ENCODE assay signal across 16 cellular contexts in the genomic region with DNA sequence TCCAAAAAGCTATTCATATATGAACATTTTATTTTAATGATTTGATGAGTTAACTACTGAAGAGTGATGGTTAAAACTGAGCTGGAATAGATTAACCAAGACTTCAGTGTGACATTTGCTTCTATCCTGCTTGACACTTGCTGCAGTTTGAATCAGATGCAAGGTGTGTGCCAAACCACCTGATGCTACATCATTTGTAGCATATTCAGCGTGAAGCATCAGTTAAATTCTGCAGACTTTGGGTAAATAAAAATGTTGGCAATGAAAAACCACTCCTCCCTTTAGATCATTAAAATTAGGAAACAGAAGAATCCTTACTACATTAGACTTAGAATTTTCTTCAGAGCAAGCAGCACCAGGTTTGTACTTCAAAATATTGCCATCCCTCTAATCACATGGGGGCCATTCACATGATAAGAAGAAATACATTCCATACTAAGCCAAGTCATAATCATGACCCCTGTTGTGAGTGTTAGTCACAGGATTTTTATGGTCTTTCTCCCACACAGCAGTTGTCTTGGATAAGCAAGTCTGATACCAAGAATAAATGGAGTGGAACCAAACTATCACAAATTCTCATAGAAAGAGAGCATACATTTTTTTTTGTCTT.
DNase-seq lines count a peak whose midpoint lies in the region; ATAC-seq and TF ChIP-seq lines count a peak whose summit lies in the region.
"Had no signal": no experiment of that assay in that cellular context is flagged by ENCODE, and none has a peak within 500 bp of the region (broad histone marks: within the 10 kb centered on the region; RNA-seq: fewer than 3 reads in every experiment).

No MANE protein-coding gene starts in this region.

- no peak overlapping the region for H3K14ac ChIP-seq in mesenchymal stem cell (ENCODE audit: low read length in 2 of 2)

- peaks cover 3% of the 10 kb centered on the region for H3K36me3 ChIP-seq in brain microvascular endothelial cell (replicated peaks)
- peaks cover 3 to 4% of the 10 kb centered on the region in 2 experiments for H3K36me3 ChIP-seq in mesenchymal stem cell (ENCODE audit: control insufficient read depth in 1 of 2, insufficient read depth in 2 of 2, low read depth in 1 of 2, low read length in 2 of 2)

- H2BK5ac ChIP-seq in mesenchymal stem cell (ENCODE audit: low read depth, low read length, poor library complexity, severe bottlenecking), result no peak overlapping the region

- no peaks in the 10 kb centered on the region for H3K27me3 ChIP-seq in brain microvascular endothelial cell (replicated peaks)
- H3K27me3 ChIP-seq in mesenchymal stem cell (ENCODE audit: control insufficient read depth in 1 of 2, insufficient read depth in 1 of 2, low read length in 2 of 2), result no peaks in the 10 kb centered on the region
- H3K27me3 ChIP-seq: esophagus muscularis mucosa had no signal

- no peak overlapping the region for H3K4ac ChIP-seq in mesenchymal stem cell (ENCODE audit: low read depth in 1 of 2, low read length in 2 of 2)

- peak; percentile 71 for DNase-seq in COLO829 (ENCODE audit: low spot score)
- peak; percentile 59 for DNase-seq in LoVo (ENCODE audit: low spot score)
- DNase-seq in brain microvascular endothelial cell, result peak; percentile 83
- DNase-seq in mesenchymal stem cell, result peak; percentile 11
- DNase-seq in NCI-H526 treated with DMSO at 0.1 percent for 48 hours (lab: John Stamatoyannopoulos, UW), result no peak
- no peak for DNase-seq in hypothalamus (lab: John Stamatoyannopoulos, UW)
- no peak for DNase-seq in iPS-NIHi11 (ENCODE audit: low spot score)
- DNase-seq: AML-193, cortex of kidney, DMS 273 treated with DMSO at 0.1 percent for 48 hours, NCI-H1105 treated with DMSO at 0.1 percent for 48 hours, NCI-H510A, psoas muscle, RPMI8226 had no signal

- no peak overlapping the region for H3K23ac ChIP-seq in mesenchymal stem cell (ENCODE audit: low read length in 2 of 2)

- no CpG with 5 or more reads among the region's 1 CpG for WGBS in mesenchymal stem cell

- H3K9me3 ChIP-seq in mesenchymal stem cell (ENCODE audit: control insufficient read depth, low read length), result no peaks in the 10 kb centered on the region
- H3K9me3 ChIP-seq: esophagus muscularis mucosa had no signal

- H2BK12ac ChIP-seq in mesenchymal stem cell (ENCODE audit: low read length in 2 of 2), result no peak overlapping the region

- peak overlapping the region; percentile 17 for H2AK5ac ChIP-seq in mesenchymal stem cell (ENCODE audit: low read length, severe bottlenecking)

- no peak overlapping the region for H3K18ac ChIP-seq in mesenchymal stem cell (ENCODE audit: low read depth in 1 of 2, low read length in 2 of 2)

- H2AFZ ChIP-seq in mesenchymal stem cell (ENCODE audit: low read depth, low read length), result no peak overlapping the region

- H3K9ac ChIP-seq in mesenchymal stem cell (ENCODE audit: low read length), result peak overlapping the region; percentile 20

- in situ Hi-C loops in brain microvascular endothelial cell (cut with HindIII; ENCODE audit: low pct_ligation_motif_present, low sequenced_read_pairs), result no loop called here

- no peaks in the 10 kb centered on the region for H3K79me1 ChIP-seq in mesenchymal stem cell (replicated peaks; ENCODE audit: low read length, poor library complexity, severe bottlenecking)

- H2BK120ac ChIP-seq in mesenchymal stem cell (ENCODE audit: low read depth, low read length), result no peak overlapping the region

- H3K27ac ChIP-seq in brain microvascular endothelial cell, result peak overlapping the region; percentile 75
- H3K27ac ChIP-seq in mesenchymal stem cell (ENCODE audit: low read length, poor library complexity, severe bottlenecking), result peak overlapping the region; percentile 85
- H3K27ac ChIP-seq: esophagus muscularis mucosa, psoas muscle had no signal

- no peak overlapping the region for H3K4me2 ChIP-seq in mesenchymal stem cell (ENCODE audit: low read length, poor library complexity, severe bottlenecking)

- ATAC-seq in HG03039 (IDR thresholded peaks at IDR 0.05; ENCODE audit: unreplicated experiment), result no peak
- ATAC-seq: psoas muscle had no signal

- no peak overlapping the region for H2BK15ac ChIP-seq in mesenchymal stem cell (ENCODE audit: low read depth, poor library complexity, severe bottlenecking)

- H3K4me3 ChIP-seq in brain microvascular endothelial cell (ENCODE audit: low read depth, low read length) (no peak overlapping the region), mesenchymal stem cell (ENCODE audit: insufficient read depth in 1 of 2, low read depth in 1 of 2, low read length in 2 of 2) (no peak overlapping the region)
- H3K4me3 ChIP-seq: esophagus muscularis mucosa, psoas muscle had no signal

- no peak overlapping the region for H4K91ac ChIP-seq in mesenchymal stem cell (ENCODE audit: low read length)

- no peak for TF ChIP-seq CTCF in brain microvascular endothelial cell (IDR thresholded peaks at IDR 0.05; ENCODE audit: low read depth, low read length, missing control alignments)

- H3K4me1 ChIP-seq in mesenchymal stem cell (ENCODE audit: control insufficient read depth, insufficient read depth, low read depth, low read length), result no peaks in the 10 kb centered on the region
- H3K4me1 ChIP-seq: esophagus muscularis mucosa, psoas muscle had no signal

- H4K8ac ChIP-seq in mesenchymal stem cell (ENCODE audit: low read length), result no peak overlapping the region

Comparison
In these comparisons a context has a peak if more than half of its experiments do, and no peak if none do; other contexts are left out.
1. DNase-seq: peak in COLO829 (single experiment), LoVo (single experiment), brain microvascular endothelial cell (single experiment) and mesenchymal stem cell (single experiment); none in NCI-H526 treated with DMSO at 0.1 percent for 48 hours (single experiment), hypothalamus (0 of 51) and iPS-NIHi11 (single experiment).